In genomic region chr10:109743141-109744120, GRCh38 we compare ENCODE assay signal across 20 cellular contexts.
"Had no signal": no experiment of that assay in that cellular context is flagged by ENCODE, and none has a peak within 500 bp of the region (broad histone marks: within the 10 kb centered on the region; RNA-seq: fewer than 3 reads in every experiment).

No MANE protein-coding gene starts in this region.

- H3K9me3 ChIP-seq: esophagus squamous epithelium, right atrium auricular region, spleen, thyroid gland had no signal

- FAIRE-seq: endothelial cell of umbilical vein, kidney had no signal

- H3K4me1 ChIP-seq: esophagus squamous epithelium, right atrium auricular region, spleen, thyroid gland had no signal

- DNase-seq: activated CD4-positive, alpha-beta T cell treated with anti-CD3 and anti-CD28 coated beads, Interleukin-2, amount 10 ng/mL, durations not matched to agents 7 days and 5 days; activated CD8-positive, alpha-beta memory T cell treated with anti-CD3 and anti-CD28 coated beads, Interleukin-2, amount 50 U/mL, for 48 hours; activated naive CD8-positive, alpha-beta T cell treated with anti-CD3 and anti-CD28 coated beads for 36 hours; activated T-cell treated with anti-CD3 and anti-CD28 coated beads, Interleukin-2, amount 50 U/mL, for 72 hours; aorta; cortex of kidney; effector CD4-positive, alpha-beta T cell; esophagus squamous epithelium; glutamatergic neuron; hypothalamus; kidney; left ventricle myocardium superior; mesendoderm; natural killer cell; occipital lobe; spleen; stimulated activated CD4-positive, alpha-beta T cell treated with anti-CD3 and anti-CD28 coated beads, Interleukin-1b, Interleukin-23, amount 100 ng/mL, for 48 hours; thyroid gland had no signal

- H3K36me3 ChIP-seq: esophagus squamous epithelium, right atrium auricular region, spleen, thyroid gland had no signal

- ATAC-seq: activated T-cell treated with anti-CD3 and anti-CD28 coated beads, Interleukin-2, amount 50 U/mL, for 72 hours; left ventricle myocardium superior; natural killer cell had no signal

- H3K4me3 ChIP-seq: esophagus squamous epithelium, right atrium auricular region, spleen, thyroid gland had no signal

- H3K27ac ChIP-seq: esophagus squamous epithelium, right atrium auricular region, spleen, thyroid gland had no signal

- H3K27me3 ChIP-seq: esophagus squamous epithelium, right atrium auricular region, spleen, thyroid gland had no signal
